ENCODE assay signal across 8 cellular contexts in genomic region chr13:22278336-22278929, GRCh38.
DNase-seq lines count a peak whose midpoint lies in the region; ATAC-seq and TF ChIP-seq lines count a peak whose summit lies in the region.

No MANE protein-coding gene starts in this region.

- H2BK120ac ChIP-seq in H9 (ENCODE audit: low read depth, low read length, poor library complexity, severe bottlenecking) = no peak overlapping the region

- H3K79me2 ChIP-seq in H9 (ENCODE audit: insufficient read depth, low read length) = no peaks in the 10 kb centered on the region

- TF ChIP-seq CTCF in GM06990 (IDR thresholded peaks at IDR 0.05; ENCODE audit: insufficient read depth, low read length, poor library complexity, severe bottlenecking) = peak; percentile 65
- peak; percentile 69 for TF ChIP-seq CTCF in H9 (conservative IDR thresholded peaks at IDR 0.05)
- TF ChIP-seq CTCF in foreskin fibroblast (IDR thresholded peaks at IDR 0.05; ENCODE audit: low read depth, low read length) = peak; percentile 17
- TF ChIP-seq CTCF in sigmoid colon (IDR thresholded peaks at IDR 0.05) = peak in 3 of 4 experiments; percentile 26 to 40 (median 40)

- no peak overlapping the region for H4K8ac ChIP-seq in H9 (replicated peaks; ENCODE audit: insufficient read length, low read depth, low read length)

- H3K36me3 ChIP-seq in GM06990 (ENCODE audit: control insufficient read depth, insufficient read depth, low read length) (no peaks in the 10 kb centered on the region), sigmoid colon (no peaks in the 10 kb centered on the region)

- no peak overlapping the region for H3K14ac ChIP-seq in H9 (ENCODE audit: insufficient read depth, low read length)

- H3K4ac ChIP-seq in H9 (ENCODE audit: low read depth, low read length) = no peak overlapping the region

- H2BK12ac ChIP-seq in H9 (ENCODE audit: insufficient read length, low read depth, low read length) = no peak overlapping the region

- H3K4me1 Mint-ChIP-seq in H9 = no peaks in the 10 kb centered on the region

- no peaks in the 10 kb centered on the region for H3K79me1 ChIP-seq in H9 (ENCODE audit: insufficient read depth, low read depth, low read length, poor library complexity, severe bottlenecking)

- intact Hi-C loops in sigmoid colon (cut with DNase I) = loop anchor here (2.0 kb wide), 1 partner anchor 640 kb away; no protein-coding TSS in a partner anchor

- no peak for TF ChIP-seq EP300 in sigmoid colon (IDR thresholded peaks at IDR 0.05)

- DNase-seq in GM06990 (ENCODE audit: extremely low read depth, insufficient read length) (peak; percentile 32), H9 (peak; percentile 49), NCI-H526 (lab: John Stamatoyannopoulos, UW) (peak; percentile 43 to 86), foreskin fibroblast (no peak), sigmoid colon (no peak), middle frontal gyrus (ENCODE audit: extremely low spot score, low spot score) (no peak)
- peak; percentile 34 for DNase-seq in activated CD8-positive, alpha-beta memory T cell treated with anti-CD3 and anti-CD28 coated beads, Interleukin-2, amount 50 U/mL, for 24 hours (ENCODE audit: extremely low read depth)

- H3K23ac ChIP-seq in H9 (ENCODE audit: insufficient read length, low read depth, low read length) = no peak overlapping the region

- H2AK5ac ChIP-seq in H9 (ENCODE audit: insufficient read length, low read length) = no peak overlapping the region

- no peak overlapping the region for H2AFZ ChIP-seq in H9 (ENCODE audit: low read length)

- no peaks in the 10 kb centered on the region; a peak in 1 of 5 replicates for H3K9me3 Mint-ChIP-seq in H9

- no peak overlapping the region for H3K4me2 ChIP-seq in H9 (ENCODE audit: insufficient read depth, insufficient read length, low read length)

- ATAC-seq in HG03571 (IDR thresholded peaks at IDR 0.05; ENCODE audit: unreplicated experiment) = no peak

- no peak overlapping the region for H3K4me3 Mint-ChIP-seq in H9

- H3K9ac ChIP-seq in H9 (ENCODE audit: extremely low read depth, insufficient read length, low read length) = no peak overlapping the region

- H3K4me3 ChIP-seq in GM06990 (replicated peaks; ENCODE audit: low read depth, low read length) (no peak overlapping the region), foreskin fibroblast (ENCODE audit: low read depth in 1 of 2, low read length in 2 of 2) (no peak overlapping the region), sigmoid colon (no peak overlapping the region)

- H3K18ac ChIP-seq in H9 (ENCODE audit: insufficient read length, low read depth, low read length) = no peak overlapping the region

- no peak for TF ChIP-seq POLR2A in sigmoid colon (IDR thresholded peaks at IDR 0.05)

- H2BK5ac ChIP-seq in H9 (ENCODE audit: insufficient read length, low read length) = no peak overlapping the region

- H3K36me3 Mint-ChIP-seq in H9 (ENCODE audit: insufficient read depth in 1 of 3, low read depth in 3 of 3) = no peaks in the 10 kb centered on the region

- no peak overlapping the region for H3K27ac ChIP-seq in H9 (ENCODE audit: insufficient read length, low read depth, low read length)
- no peak overlapping the region for H3K27ac ChIP-seq in sigmoid colon

- H4K91ac ChIP-seq in H9 (ENCODE audit: insufficient read length, low read depth, low read length) = no peak overlapping the region

- no CpG with 5 or more reads among the region's 5 CpGs for WGBS in H9 (ENCODE audit: extremely low coverage, insufficient read length, low lambda C conversion rate)
- 58 to 70% methylated on average over 5 of the region's 5 CpGs for WGBS in sigmoid colon, 2 donors

- H4K5ac ChIP-seq in H9 (ENCODE audit: insufficient read length, low read depth, low read length) = no peak overlapping the region

- H3K27me3 Mint-ChIP-seq in H9 (ENCODE audit: low read depth) = no peaks in the 10 kb centered on the region

- H3K4me1 ChIP-seq in H9 (ENCODE audit: insufficient read depth, low read length) (no peaks in the 10 kb centered on the region; the same call in 1 of the 2 replicates), sigmoid colon (no peaks in the 10 kb centered on the region)

- no peaks in the 10 kb centered on the region for H3K27me3 ChIP-seq in GM06990 (replicated peaks; ENCODE audit: control insufficient read depth, insufficient read depth, low read length)
- H3K27me3 ChIP-seq in H9 (ENCODE audit: insufficient read depth, low read length) = no peaks in the 10 kb centered on the region
- no peaks in the 10 kb centered on the region for H3K27me3 ChIP-seq in sigmoid colon

- H3K56ac ChIP-seq in H9 (ENCODE audit: insufficient read length, low read depth, low read length) = no peak overlapping the region

- H2BK15ac ChIP-seq in H9 (ENCODE audit: low read depth, low read length) = no peak overlapping the region

- no peak overlapping the region for H3K27ac Mint-ChIP-seq in H9

- H3T11ph ChIP-seq in H9 (ENCODE audit: low read length) = no peak overlapping the region

- H2BK20ac ChIP-seq in H9 (ENCODE audit: low read depth, low read length, poor library complexity, severe bottlenecking) = no peak overlapping the region

- H3K9me3 ChIP-seq in H9 (ENCODE audit: control insufficient read depth, low read depth, low read length) (no peaks in the 10 kb centered on the region), sigmoid colon (no peaks in the 10 kb centered on the region)

- no peaks in the 10 kb centered on the region for H3K23me2 ChIP-seq in H9 (ENCODE audit: insufficient read length, low read depth, low read length, poor library complexity, severe bottlenecking)

- H4K20me1 ChIP-seq in H9 (ENCODE audit: control insufficient read depth, insufficient read depth, insufficient read length) = no peaks in the 10 kb centered on the region

Comparison
In these comparisons a context has a peak if more than half of its experiments do, and no peak if none do; other contexts are left out.
1. DNase-seq: peak in GM06990 (single experiment), H9 (single experiment), NCI-H526 (2 of 2) and activated CD8-positive, alpha-beta memory T cell treated with anti-CD3 and anti-CD28 coated beads, Interleukin-2, amount 50 U/mL, for 24 hours (single experiment); none in foreskin fibroblast (0 of 2), sigmoid colon (single experiment) and middle frontal gyrus (single experiment).
2. CTCF ChIP-seq: peak in every context shown above with its lines; median percentile 69 in H9; 65 in GM06990; 40 in sigmoid colon; 17 in foreskin fibroblast.